22 cellular contexts compared by ENCODE assay signal in the genomic region with DNA sequence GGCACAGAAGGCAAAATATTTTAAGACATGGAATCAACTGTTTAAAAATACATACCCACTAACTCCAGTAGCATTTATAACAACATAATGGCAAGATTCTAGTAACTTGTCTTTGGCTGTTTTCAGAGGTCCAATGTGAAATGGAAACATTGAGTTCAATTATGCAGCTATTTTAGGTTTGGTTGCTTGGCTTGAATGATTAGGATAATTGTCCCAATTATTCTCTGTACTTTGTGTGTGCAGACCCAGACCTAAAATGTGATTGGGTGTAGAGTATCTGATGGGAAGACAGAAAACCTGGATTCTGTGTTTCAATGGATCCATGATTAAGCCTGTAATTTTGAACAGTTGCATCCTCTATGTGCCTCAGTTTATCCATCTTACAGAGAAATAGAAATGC.
DNase-seq lines count a peak whose midpoint lies in the region; ATAC-seq and TF ChIP-seq lines count a peak whose summit lies in the region.
"Had no signal": no experiment of that assay in that cellular context is flagged by ENCODE, and none has a peak within 500 bp of the region (broad histone marks: within the 10 kb centered on the region; RNA-seq: fewer than 3 reads in every experiment).

No MANE protein-coding gene starts in this region.

- H3K4me2 ChIP-seq in neural cell (ENCODE audit: low read length) = no peak overlapping the region

- H3K36me3 ChIP-seq in A673 (ENCODE audit: insufficient read depth, low read length, poor library complexity, severe bottlenecking) (no peaks in the 10 kb centered on the region), neural cell (ENCODE audit: insufficient read depth, low read length) (no peaks in the 10 kb centered on the region)
- H3K36me3 ChIP-seq: prostate gland, right lobe of liver, tibial nerve had no signal

- H3F3A ChIP-seq in neural cell (ENCODE audit: insufficient read depth, low read length, poor library complexity, severe bottlenecking) = no peaks in the 10 kb centered on the region

- peaks cover 8% of the 10 kb centered on the region for H3K27me3 ChIP-seq in A673 (replicated peaks; ENCODE audit: insufficient read depth, low read depth, low read length, poor library complexity)
- no peaks in the 10 kb centered on the region for H3K27me3 ChIP-seq in neural cell (ENCODE audit: insufficient read depth, low read depth, low read length)
- H3K27me3 ChIP-seq: right lobe of liver, tibial nerve had no signal

- no peaks in the 10 kb centered on the region for H4K20me1 ChIP-seq in neural cell (ENCODE audit: insufficient read depth)

- no peak for TF ChIP-seq RAD21 in neural cell (conservative IDR thresholded peaks at IDR 0.05)

- TF ChIP-seq EP300 in neural cell (conservative IDR thresholded peaks at IDR 0.05; ENCODE audit: poor library complexity, severe bottlenecking) = no peak

- ATAC-seq in HG02852 (IDR thresholded peaks at IDR 0.05; ENCODE audit: unreplicated experiment) = no peak
- no peak for ATAC-seq in stimulated activated naive CD8-positive, alpha-beta T cell treated with anti-CD3 and anti-CD28 coated beads, Interleukin-15, Interleukin-2, amounts not matched to agents 100 U/mL and 50 U/mL, for 24 hours
- ATAC-seq: right lobe of liver had no signal

- CTCF ChIA-PET in A673 (lab: Charles Lee) = no interaction called here

- no peaks in the 10 kb centered on the region for H3K79me2 ChIP-seq in neural cell (replicated peaks; ENCODE audit: insufficient read depth, low read length)

- intact Hi-C loops in A673 (cut with micrococcal nuclease; ENCODE audit: unreplicated experiment) = no loop called here

- TF ChIP-seq CTCF in A673 (conservative IDR thresholded peaks at IDR 0.05; ENCODE audit: low read depth, low read length) = no peak
- no peak for TF ChIP-seq CTCF in neural cell (IDR thresholded peaks at IDR 0.05; ENCODE audit: poor library complexity, severe bottlenecking)

- no peak overlapping the region for H3K4me3 ChIP-seq in A673 (ENCODE audit: low read depth, low read length, poor library complexity, severe bottlenecking)
- no peak overlapping the region for H3K4me3 ChIP-seq in neural cell (ENCODE audit: low read length)
- H3K4me3 ChIP-seq: prostate gland, right lobe of liver, tibial nerve had no signal

- H3K9me2 ChIP-seq in neural cell (ENCODE audit: insufficient read depth, low read length) = no peaks in the 10 kb centered on the region

- POLR2A ChIA-PET in A673 (lab: Charles Lee; ENCODE audit: low non-redundant PET) = no interaction called here

- no peaks in the 10 kb centered on the region for H3K4me1 ChIP-seq in A673 (ENCODE audit: insufficient read depth, low read length, poor library complexity, severe bottlenecking)
- H3K4me1 ChIP-seq: prostate gland, right lobe of liver, tibial nerve had no signal

- H2AFZ ChIP-seq in neural cell (ENCODE audit: low read depth, low read length) = no peak overlapping the region

- peak; percentile 57 for DNase-seq in A673 (ENCODE audit: low spot score)
- peak; percentile 97 for DNase-seq in NCI-H1105 treated with DMSO at 0.1 percent for 48 hours (lab: John Stamatoyannopoulos, UW)
- DNase-seq in NCI-H2171 treated with DMSO at 0.1 percent for 48 hours (lab: John Stamatoyannopoulos, UW) = peak; percentile 80
- no peak for DNase-seq in stimulated activated CD4-positive, alpha-beta T cell treated with anti-CD3 and anti-CD28 coated beads, Interleukin-4, amount 100 ng/mL, for 1 hour
- no peak for DNase-seq in stimulated activated naive CD8-positive, alpha-beta T cell treated with anti-CD3 and anti-CD28 coated beads, Interleukin-15, Interleukin-2, amounts not matched to agents 100 U/mL and 50 U/mL, for 24 hours
- no peak for DNase-seq in erythroblast (lab: John Stamatoyannopoulos, UW)
- DNase-seq: activated CD4-positive, alpha-beta T cell treated with anti-CD3 and anti-CD28 coated beads, Interleukin-2, amount 10 ng/mL, durations not matched to agents 24 days and 14 days; activated CD8-positive, alpha-beta memory T cell treated with anti-CD3 and anti-CD28 coated beads for 24 hours; activated T-cell treated with anti-CD3 and anti-CD28 coated beads for 4 hours; AML-193; amniotic stem cell; CD4-positive, CD25-positive, alpha-beta regulatory T cell; KBM-7; NCI-H226; nucleus accumbens; right lobe of liver had no signal

- H3K27ac ChIP-seq in A673 (ENCODE audit: low read depth, low read length, poor library complexity, severe bottlenecking) (no peak overlapping the region), neural cell (ENCODE audit: low read length) (peak overlapping the region; percentile 16)
- H3K27ac ChIP-seq: HL-60, prostate gland, right lobe of liver, tibial nerve, VCaP had no signal

- no peak overlapping the region for H3K9ac ChIP-seq in neural cell (ENCODE audit: low read length)

- TF ChIP-seq POLR2A in erythroblast (IDR thresholded peaks at IDR 0.05; ENCODE audit: low read length) = no peak

- BruUV-seq in A673 (replicated peaks; lab: Mats Ljungman, UMichigan) = no TSS peak

- H3K9me3 ChIP-seq in A673 (ENCODE audit: low read depth, low read length, poor library complexity, severe bottlenecking) (no peaks in the 10 kb centered on the region), neural cell (ENCODE audit: low read length) (no peaks in the 10 kb centered on the region)
- H3K9me3 ChIP-seq: prostate gland, right lobe of liver, tibial nerve had no signal

TF ChIP-seq in neural cell, 6 proteins besides CTCF, POLR2A, EP300 and RAD21:
- TF ChIP-seq SMC3 (conservative IDR thresholded peaks at IDR 0.05; ENCODE audit: poor library complexity) (no peak), EZH2 (IDR thresholded peaks at IDR 0.05; ENCODE audit: borderline replicate concordance, insufficient read depth, low read length, poor library complexity, severe bottlenecking) (no peak), MXI1 (conservative IDR thresholded peaks at IDR 0.05; ENCODE audit: poor library complexity, severe bottlenecking) (no peak), POLR2AphosphoS5 (IDR thresholded peaks at IDR 0.05) (no peak), TAF1 (IDR thresholded peaks at IDR 0.05; ENCODE audit: low read depth) (no peak)
- TF ChIP-seq, protein P1, sequence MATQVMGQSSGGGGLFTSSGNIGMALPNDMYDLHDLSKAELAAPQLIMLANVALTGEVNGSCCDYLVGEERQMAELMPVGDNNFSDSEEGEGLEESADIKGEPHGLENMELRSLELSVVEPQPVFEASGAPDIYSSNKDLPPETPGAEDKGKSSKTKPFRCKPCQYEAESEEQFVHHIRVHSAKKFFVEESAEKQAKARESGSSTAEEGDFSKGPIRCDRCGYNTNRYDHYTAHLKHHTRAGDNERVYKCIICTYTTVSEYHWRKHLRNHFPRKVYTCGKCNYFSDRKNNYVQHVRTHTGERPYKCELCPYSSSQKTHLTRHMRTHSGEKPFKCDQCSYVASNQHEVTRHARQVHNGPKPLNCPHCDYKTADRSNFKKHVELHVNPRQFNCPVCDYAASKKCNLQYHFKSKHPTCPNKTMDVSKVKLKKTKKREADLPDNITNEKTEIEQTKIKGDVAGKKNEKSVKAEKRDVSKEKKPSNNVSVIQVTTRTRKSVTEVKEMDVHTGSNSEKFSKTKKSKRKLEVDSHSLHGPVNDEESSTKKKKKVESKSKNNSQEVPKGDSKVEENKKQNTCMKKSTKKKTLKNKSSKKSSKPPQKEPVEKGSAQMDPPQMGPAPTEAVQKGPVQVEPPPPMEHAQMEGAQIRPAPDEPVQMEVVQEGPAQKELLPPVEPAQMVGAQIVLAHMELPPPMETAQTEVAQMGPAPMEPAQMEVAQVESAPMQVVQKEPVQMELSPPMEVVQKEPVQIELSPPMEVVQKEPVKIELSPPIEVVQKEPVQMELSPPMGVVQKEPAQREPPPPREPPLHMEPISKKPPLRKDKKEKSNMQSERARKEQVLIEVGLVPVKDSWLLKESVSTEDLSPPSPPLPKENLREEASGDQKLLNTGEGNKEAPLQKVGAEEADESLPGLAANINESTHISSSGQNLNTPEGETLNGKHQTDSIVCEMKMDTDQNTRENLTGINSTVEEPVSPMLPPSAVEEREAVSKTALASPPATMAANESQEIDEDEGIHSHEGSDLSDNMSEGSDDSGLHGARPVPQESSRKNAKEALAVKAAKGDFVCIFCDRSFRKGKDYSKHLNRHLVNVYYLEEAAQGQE (IDR thresholded peaks at IDR 0.05; ENCODE audit: borderline replicate concordance) = no peak

Comparison
In these comparisons a context has a peak if more than half of its experiments do, and no peak if none do; other contexts are left out.
1. DNase-seq: peak in A673 (single experiment), NCI-H1105 treated with DMSO at 0.1 percent for 48 hours (single experiment) and NCI-H2171 treated with DMSO at 0.1 percent for 48 hours (single experiment); none in stimulated activated CD4-positive, alpha-beta T cell treated with anti-CD3 and anti-CD28 coated beads, Interleukin-4, amount 100 ng/mL, for 1 hour (single experiment), stimulated activated naive CD8-positive, alpha-beta T cell treated with anti-CD3 and anti-CD28 coated beads, Interleukin-15, Interleukin-2, amounts not matched to agents 100 U/mL and 50 U/mL, for 24 hours (single experiment) and erythroblast (0 of 2).